ENCODE assay signal across 20 cellular contexts in the genomic region with DNA sequence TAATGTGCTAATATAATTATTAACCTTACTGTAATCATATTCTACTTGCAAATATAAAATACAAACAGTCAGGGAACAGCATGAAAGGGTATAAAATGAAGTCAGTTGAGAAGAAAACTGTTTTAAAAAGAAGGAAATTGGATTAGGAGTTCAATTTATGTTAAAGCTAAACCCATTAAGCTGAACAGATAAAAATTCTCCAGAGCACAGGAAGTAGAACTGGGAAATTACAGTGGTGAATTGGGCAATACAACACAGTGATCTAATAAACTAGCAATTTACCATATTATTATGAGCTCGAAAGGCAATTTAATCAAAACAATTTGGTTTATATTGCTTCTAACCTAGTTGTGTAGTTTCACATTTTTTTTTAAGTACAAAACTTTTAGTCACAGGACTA.
"Had no signal": no experiment of that assay in that cellular context is flagged by ENCODE, and none has a peak within 500 bp of the region (broad histone marks: within the 10 kb centered on the region; RNA-seq: fewer than 3 reads in every experiment).

No MANE protein-coding gene starts in this region.

- H3K4me3 Mint-ChIP-seq: activated CD4-positive, alpha-beta T cell treated with anti-CD3 and anti-CD28 coated beads, Interleukin-2, amount 10 ng/mL, durations not matched to agents 7 days and 5 days; activated CD8-positive, alpha-beta T cell treated with anti-CD3 and anti-CD28 coated beads, Interleukin-2, amount 10 ng/mL, durations not matched to agents 7 days and 5 days; activated T-cell treated with anti-CD3 and anti-CD28 coated beads, Interleukin-2, amount 50 U/mL, for 24 hours; brain; central memory CD8-positive, alpha-beta T cell; stimulated activated naive CD8-positive, alpha-beta T cell treated with anti-CD3 and anti-CD28 coated beads, Interleukin-15, amount 100 ng/mL, for 72 hours; T-helper 1 cell treated with Interleukin-12 subunit alpha and Interleukin-12 subunit beta and Interleukin-4 antibody, amounts not matched to agents 30 μg/mL and 1 μg/mL, for 36 hours had no signal

- H3K36me3 Mint-ChIP-seq: brain had no signal

- H3K27me3 Mint-ChIP-seq: activated CD4-positive, alpha-beta T cell treated with anti-CD3 and anti-CD28 coated beads, Interleukin-2, amount 10 ng/mL, durations not matched to agents 7 days and 5 days; activated T-cell treated with anti-CD3 and anti-CD28 coated beads, Interleukin-2, amount 50 U/mL, for 24 hours; central memory CD8-positive, alpha-beta T cell; stimulated activated naive CD8-positive, alpha-beta T cell treated with anti-CD3 and anti-CD28 coated beads, Interleukin-15, amount 100 ng/mL, for 72 hours had no signal

- H3K4me1 ChIP-seq: left lung, prostate gland, right atrium auricular region, suprapubic skin had no signal

- H3K4me1 Mint-ChIP-seq: brain; central memory CD8-positive, alpha-beta T cell; stimulated activated naive CD8-positive, alpha-beta T cell treated with anti-CD3 and anti-CD28 coated beads, Interleukin-15, amount 100 ng/mL, for 72 hours had no signal

- ATAC-seq: activated CD4-positive, CD25-positive, alpha-beta regulatory T cell treated with anti-CD3 and anti-CD28 coated beads, Interleukin-2, amount 50 U/mL, for 24 hours; activated CD8-positive, alpha-beta T cell treated with anti-CD3 and anti-CD28 coated beads, Interleukin-2, amount 10 ng/mL, durations not matched to agents 7 days and 5 days; left lung; stimulated activated naive CD8-positive, alpha-beta T cell treated with anti-CD3 and anti-CD28 coated beads, Interleukin-15, amount 100 ng/mL, for 72 hours had no signal

- H3K9me3 ChIP-seq: prostate gland, right atrium auricular region had no signal

- H3K27ac ChIP-seq: coronary artery, left lung, prostate gland, right atrium auricular region, suprapubic skin had no signal

- H3K27me3 ChIP-seq: left lung, right atrium auricular region, suprapubic skin had no signal

- H3K27ac Mint-ChIP-seq: activated CD4-positive, alpha-beta T cell treated with anti-CD3 and anti-CD28 coated beads, Interleukin-2, amount 10 ng/mL, durations not matched to agents 7 days and 5 days; activated CD8-positive, alpha-beta T cell treated with anti-CD3 and anti-CD28 coated beads, Interleukin-2, amount 10 ng/mL, durations not matched to agents 7 days and 5 days; activated T-cell treated with anti-CD3 and anti-CD28 coated beads, Interleukin-2, amount 50 U/mL, for 24 hours; activated T-helper 2 cell treated with anti-CD3 and anti-CD28 coated beads, Interferon-gamma antibody, Interleukin-2, Interleukin-4, amounts not matched to agents 10 μg/mL and 5 μg/mL and 100 μg/mL, durations not matched to agents 14 hours and 24 hours and 36 hours; brain; stimulated activated naive CD8-positive, alpha-beta T cell treated with anti-CD3 and anti-CD28 coated beads, Interleukin-15, amount 100 ng/mL, for 72 hours; T-helper 1 cell treated with Interleukin-12 subunit alpha and Interleukin-12 subunit beta and Interleukin-4 antibody, amounts not matched to agents 30 μg/mL and 1 μg/mL, for 36 hours had no signal

- H3K9me3 Mint-ChIP-seq: activated CD4-positive, alpha-beta T cell treated with anti-CD3 and anti-CD28 coated beads, Interleukin-2, amount 10 ng/mL, durations not matched to agents 7 days and 5 days; activated T-helper 2 cell treated with anti-CD3 and anti-CD28 coated beads, Interferon-gamma antibody, Interleukin-2, Interleukin-4, amounts not matched to agents 10 μg/mL and 5 μg/mL and 100 μg/mL, durations not matched to agents 14 hours and 24 hours and 36 hours; stimulated activated naive CD8-positive, alpha-beta T cell treated with anti-CD3 and anti-CD28 coated beads, Interleukin-15, amount 100 ng/mL, for 72 hours; T-helper 1 cell treated with Interleukin-12 subunit alpha and Interleukin-12 subunit beta and Interleukin-4 antibody, amounts not matched to agents 30 μg/mL and 1 μg/mL, for 36 hours had no signal

- DNase-seq: activated CD4-positive, alpha-beta T cell treated with anti-CD3 and anti-CD28 coated beads, Interleukin-2, amount 10 ng/mL, durations not matched to agents 7 days and 5 days; activated CD8-positive, alpha-beta T cell treated with anti-CD3 and anti-CD28 coated beads, Interleukin-2, amount 10 ng/mL, durations not matched to agents 7 days and 5 days; activated naive CD4-positive, alpha-beta T cell treated with Interleukin-2 at 50 U/mL for 16 hours; activated T-cell treated with anti-CD3 and anti-CD28 coated beads, Interleukin-2, amount 50 U/mL, for 24 hours; anterior cingulate cortex; erythroblast; hippocampal formation; islet precursor cell; left lung; stimulated activated naive CD8-positive, alpha-beta T cell treated with anti-CD3 and anti-CD28 coated beads, Interleukin-15, amount 100 ng/mL, for 72 hours; trophoblast cell had no signal

- H3K36me3 ChIP-seq: left lung, prostate gland, right atrium auricular region, suprapubic skin had no signal

- H3K4me3 ChIP-seq: coronary artery, left lung, prostate gland, right atrium auricular region, suprapubic skin had no signal
